Comparison of ENCODE assay signal across 20 cellular contexts in the genomic region with DNA sequence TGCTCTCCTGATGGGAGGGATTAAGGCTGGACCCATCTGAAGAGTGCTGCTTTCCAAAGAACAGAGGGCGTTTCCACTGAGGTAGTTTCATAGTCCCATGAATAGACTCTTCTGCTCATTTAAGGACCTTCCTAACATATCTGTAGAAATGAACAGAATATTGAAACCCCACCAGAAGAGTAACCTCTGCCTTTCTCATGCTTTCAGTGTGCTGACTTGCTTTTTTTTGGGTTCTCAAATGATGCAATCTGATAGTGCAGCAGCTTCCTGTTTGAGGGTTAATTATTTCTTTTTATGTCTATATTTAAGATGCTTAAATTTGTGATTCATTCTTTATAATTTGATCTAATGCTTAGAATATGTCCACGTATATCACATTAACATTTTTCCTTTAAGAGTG.
DNase-seq lines count a peak whose midpoint lies in the region; ATAC-seq and TF ChIP-seq lines count a peak whose summit lies in the region.
"Had no signal": no experiment of that assay in that cellular context is flagged by ENCODE, and none has a peak within 500 bp of the region (broad histone marks: within the 10 kb centered on the region; RNA-seq: fewer than 3 reads in every experiment).

No MANE protein-coding gene starts in this region.

- H3K27me3 Mint-ChIP-seq in CD4-positive, CD25-positive, alpha-beta regulatory T cell = no peaks in the 10 kb centered on the region
- H3K27me3 Mint-ChIP-seq in T-cell = peaks cover 4 to 9% of the 10 kb centered on the region in 2 donors
- H3K27me3 Mint-ChIP-seq in activated naive CD8-positive, alpha-beta T cell treated with anti-CD3 and anti-CD28 coated beads, Interleukin-2, amount 10 ng/mL, durations not matched to agents 7 days and 5 days = no peaks in the 10 kb centered on the region

- intact Hi-C loops in breast epithelium (cut with DNase I; ENCODE audit: low total_unique reads) = no loop called here

- no peak for ATAC-seq in CD4-positive, CD25-positive, alpha-beta regulatory T cell (ENCODE audit: low read depth in 2 of 2)
- ATAC-seq in T-cell (replicated peaks in 1 of 4) (peak in 3 of 4 experiments; percentile 32 to 37 (median 36)), HG03159 (IDR thresholded peaks at IDR 0.05; ENCODE audit: unreplicated experiment) (no peak)
- peak; percentile 7 for ATAC-seq in activated naive CD8-positive, alpha-beta T cell treated with anti-CD3 and anti-CD28 coated beads, Interleukin-2, amount 10 ng/mL, durations not matched to agents 7 days and 5 days (ENCODE audit: low read depth)
- ATAC-seq: Right ventricle myocardium inferior had no signal

- TF ChIP-seq CTCF in breast epithelium (IDR thresholded peaks at IDR 0.05) = no peak

- H3K27ac ChIP-seq in CD4-positive, CD25-positive, alpha-beta regulatory T cell (ENCODE audit: insufficient read depth, low read length, poor library complexity, severe bottlenecking) = peak overlapping the region; percentile 78
- H3K27ac ChIP-seq in breast epithelium = no peak overlapping the region
- H3K27ac ChIP-seq: tibial nerve had no signal

- no peak for TF ChIP-seq POLR2A in breast epithelium (IDR thresholded peaks at IDR 0.05)

- peak overlapping the region; percentile 92 to 98 (median 97) for H3K27ac Mint-ChIP-seq in CD4-positive, CD25-positive, alpha-beta regulatory T cell
- H3K27ac Mint-ChIP-seq in T-cell = peak overlapping the region; percentile 96 to 97
- H3K27ac Mint-ChIP-seq in activated naive CD8-positive, alpha-beta T cell treated with anti-CD3 and anti-CD28 coated beads, Interleukin-2, amount 10 ng/mL, durations not matched to agents 7 days and 5 days = peak overlapping the region; percentile 97

- H3K4me3 Mint-ChIP-seq in CD4-positive, CD25-positive, alpha-beta regulatory T cell = peak overlapping the region; percentile 79 to 92 (median 86)
- H3K4me3 Mint-ChIP-seq in T-cell = peak overlapping the region; percentile 78 to 83 (median 80)
- peak overlapping the region; percentile 88 for H3K4me3 Mint-ChIP-seq in activated naive CD8-positive, alpha-beta T cell treated with anti-CD3 and anti-CD28 coated beads, Interleukin-2, amount 10 ng/mL, durations not matched to agents 7 days and 5 days

- H3K36me3 ChIP-seq in CD4-positive, CD25-positive, alpha-beta regulatory T cell (ENCODE audit: control insufficient read depth, insufficient read depth, low read length) = no peaks in the 10 kb centered on the region
- no peaks in the 10 kb centered on the region for H3K36me3 ChIP-seq in breast epithelium
- H3K36me3 ChIP-seq: tibial nerve had no signal

- POLR2A ChIA-PET in T-cell (lab: Charles Lee) = interaction anchor here in 1 of 2 donors (0.6 to 1.2 kb wide), 4 partner anchors 82 to 196 kb away, joined by 3 to 4 read pairs (median 3); a partner anchor contains a TSS
- POLR2A ChIA-PET in activated naive CD8-positive, alpha-beta T cell treated with anti-CD3 and anti-CD28 coated beads, Interleukin-2, amount 10 ng/mL, durations not matched to agents 7 days and 5 days (lab: Charles Lee) = interaction anchor here (0.7 to 3.1 kb wide), 11 partner anchors 8 to 348 kb away, joined by 3 to 26 read pairs (median 3); a partner anchor contains a TSS

- H3K9me3 ChIP-seq in CD4-positive, CD25-positive, alpha-beta regulatory T cell (ENCODE audit: control insufficient read depth in 2 of 2, low read length in 2 of 2) = no peaks in the 10 kb centered on the region
- no peaks in the 10 kb centered on the region for H3K9me3 ChIP-seq in breast epithelium
- H3K9me3 ChIP-seq: tibial nerve had no signal

- H3K27me3 ChIP-seq in CD4-positive, CD25-positive, alpha-beta regulatory T cell (ENCODE audit: control insufficient read depth, insufficient read depth, low read length) = no peaks in the 10 kb centered on the region
- peaks cover 0 to 6% of the 10 kb centered on the region in 2 donors for H3K27me3 ChIP-seq in breast epithelium
- H3K27me3 ChIP-seq: tibial nerve had no signal

- peaks cover 18% of the 10 kb centered on the region for H3K4me1 ChIP-seq in CD4-positive, CD25-positive, alpha-beta regulatory T cell (ENCODE audit: control insufficient read depth, insufficient read depth, low read length, poor library complexity, severe bottlenecking)
- H3K4me1 ChIP-seq in breast epithelium = no peaks in the 10 kb centered on the region
- H3K4me1 ChIP-seq: tibial nerve had no signal

- peak; percentile 8 for DNase-seq in NOMO-1 treated with DMSO at 0.1 percent for 48 hours (lab: John Stamatoyannopoulos, UW; ENCODE audit: unreplicated experiment)
- DNase-seq in NOMO-1 (lab: John Stamatoyannopoulos, UW; ENCODE audit: unreplicated experiment in 2 of 2) = no peak
- DNase-seq in CD4-positive, CD25-positive, alpha-beta regulatory T cell = peak in 2 of 3 donors; percentile 30 to 66
- no peak for DNase-seq in T-cell
- no peak for DNase-seq in activated naive CD8-positive, alpha-beta T cell treated with anti-CD3 and anti-CD28 coated beads, Interleukin-2, amount 10 ng/mL, durations not matched to agents 7 days and 5 days
- no peak for DNase-seq in breast epithelium (ENCODE audit: low spot score in 2 of 2)
- DNase-seq in AML-193 (lab: John Stamatoyannopoulos, UW) = no peak
- DNase-seq: 8988T, amniotic stem cell, Calu3, glutamatergic neuron, Kasumi-1, NCI-H1092, NCI-H187 treated with DMSO at 0.1 percent for 48 hours, occipital lobe, retina had no signal

- CTCF ChIA-PET in T-cell (lab: Charles Lee) = interaction anchor here in 1 of 2 donors (0.5 kb wide), 1 partner anchor 331 kb away, joined by 3 read pairs; no protein-coding TSS in a partner anchor

- H3K9me3 Mint-ChIP-seq in CD4-positive, CD25-positive, alpha-beta regulatory T cell = no peaks in the 10 kb centered on the region
- H3K9me3 Mint-ChIP-seq in T-cell = no peaks in the 10 kb centered on the region
- H3K9me3 Mint-ChIP-seq in activated naive CD8-positive, alpha-beta T cell treated with anti-CD3 and anti-CD28 coated beads, Interleukin-2, amount 10 ng/mL, durations not matched to agents 7 days and 5 days = no peaks in the 10 kb centered on the region

- peak overlapping the region; percentile 88 for H3K4me3 ChIP-seq in CD4-positive, CD25-positive, alpha-beta regulatory T cell (ENCODE audit: low read depth, low read length)
- H3K4me3 ChIP-seq in breast epithelium = no peak overlapping the region
- H3K4me3 ChIP-seq: smooth muscle cell, tibial nerve had no signal

- H3K4me1 Mint-ChIP-seq in CD4-positive, CD25-positive, alpha-beta regulatory T cell = peaks cover 17 to 53% (median 31%) of the 10 kb centered on the region in 4 donors
- H3K4me1 Mint-ChIP-seq in T-cell = peaks cover 41 to 56% (median 45%) of the 10 kb centered on the region in 3 donors
- peaks cover 48% of the 10 kb centered on the region for H3K4me1 Mint-ChIP-seq in activated naive CD8-positive, alpha-beta T cell treated with anti-CD3 and anti-CD28 coated beads, Interleukin-2, amount 10 ng/mL, durations not matched to agents 7 days and 5 days

- no peaks in the 10 kb centered on the region for H3K36me3 Mint-ChIP-seq in CD4-positive, CD25-positive, alpha-beta regulatory T cell
- no peaks in the 10 kb centered on the region for H3K36me3 Mint-ChIP-seq in T-cell
- no peaks in the 10 kb centered on the region for H3K36me3 Mint-ChIP-seq in activated naive CD8-positive, alpha-beta T cell treated with anti-CD3 and anti-CD28 coated beads, Interleukin-2, amount 10 ng/mL, durations not matched to agents 7 days and 5 days

Comparison
In these comparisons a context has a peak if more than half of its experiments do, and no peak if none do; other contexts are left out.
1. DNase-seq: peak in NOMO-1 treated with DMSO at 0.1 percent for 48 hours (single experiment) and CD4-positive, CD25-positive, alpha-beta regulatory T cell (2 of 3); none in NOMO-1 (0 of 2), T-cell (0 of 34), activated naive CD8-positive, alpha-beta T cell treated with anti-CD3 and anti-CD28 coated beads, Interleukin-2, amount 10 ng/mL, durations not matched to agents 7 days and 5 days (single experiment), breast epithelium (0 of 2) and AML-193 (0 of 2).
2. ATAC-seq: peak in T-cell (3 of 4) and activated naive CD8-positive, alpha-beta T cell treated with anti-CD3 and anti-CD28 coated beads, Interleukin-2, amount 10 ng/mL, durations not matched to agents 7 days and 5 days (single experiment); none in CD4-positive, CD25-positive, alpha-beta regulatory T cell (0 of 2) and HG03159 (single experiment).
3. Peak in every context shown above with its lines, with median percentiles within 50 percentile points of each other: H3K27ac Mint-ChIP-seq and H3K4me3 Mint-ChIP-seq.